In the genomic region with DNA sequence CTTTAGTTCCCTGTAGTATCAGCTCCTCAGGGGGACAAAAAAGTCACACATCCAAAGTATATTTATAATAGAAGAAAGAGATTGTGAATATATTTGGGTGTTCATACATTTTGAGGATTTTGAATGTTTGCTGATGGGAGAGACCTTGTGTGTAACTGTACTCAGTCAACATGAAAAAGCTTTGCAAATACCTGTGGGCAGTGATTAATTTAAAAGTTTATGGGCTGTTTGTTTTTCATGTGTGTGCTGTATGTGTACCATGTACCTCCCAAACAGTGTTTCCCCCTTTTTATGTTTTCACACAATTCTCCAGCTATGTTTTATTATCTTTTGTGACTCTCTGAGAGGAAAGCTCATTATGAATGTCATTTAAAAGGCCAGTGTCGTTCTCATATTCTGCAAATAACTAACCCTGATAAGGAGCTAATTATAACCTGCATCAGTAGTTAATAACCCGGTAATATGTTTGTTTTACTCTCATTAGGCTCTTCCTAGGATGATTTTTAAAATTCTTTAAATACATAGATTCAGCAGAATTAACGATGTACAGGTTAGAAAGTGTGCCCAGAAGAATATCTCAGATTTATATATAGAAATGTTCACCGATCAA, we compare ENCODE assay signal across 30 cellular contexts.
"Had no signal": no experiment of that assay in that cellular context is flagged by ENCODE, and none has a peak within 500 bp of the region (broad histone marks: within the 10 kb centered on the region; RNA-seq: fewer than 3 reads in every experiment).

No MANE protein-coding gene starts in this region.

- H3K9me3 ChIP-seq: ascending aorta, gastrocnemius medialis, lower lobe of right lung, thoracic aorta had no signal

- ATAC-seq: activated CD8-positive, alpha-beta T cell treated with anti-CD3 and anti-CD28 coated beads for 36 hours; gastrocnemius medialis; lower lobe of right lung; natural killer cell treated with Interleukin-12 subunit alpha and Interleukin-12 subunit beta and Interleukin-15 and Interleukin-18, amount 100 ng/mL, for 72 hours; sciatic nerve; stimulated activated effector memory CD8-positive, alpha-beta T cell treated with anti-CD3 and anti-CD28 coated beads, Interleukin-12 subunit alpha, Interleukin-12 subunit beta, amount 100 ng/mL, for 72 hours had no signal

- H3K27me3 Mint-ChIP-seq: activated CD4-positive, alpha-beta T cell treated with anti-CD3 and anti-CD28 coated beads, Interleukin-2, amount 10 ng/mL, durations not matched to agents 7 days and 5 days; activated CD8-positive, alpha-beta T cell treated with anti-CD3 and anti-CD28 coated beads for 36 hours; activated naive CD8-positive, alpha-beta T cell treated with anti-CD3 and anti-CD28 coated beads, Interleukin-2, amount 10 ng/mL, durations not matched to agents 7 days and 5 days; stimulated activated naive CD8-positive, alpha-beta T cell treated with anti-CD3 and anti-CD28 coated beads, Interleukin-15, Interleukin-2, amounts not matched to agents 100 ng/mL and 50 ng/mL, for 24 hours had no signal

- H3K27ac ChIP-seq: ascending aorta, cardiac muscle cell, coronary artery, dorsolateral prefrontal cortex, lower lobe of right lung, skin epidermis, thoracic aorta had no signal

- H3K4me3 ChIP-seq: ascending aorta, cardiac muscle cell, coronary artery, dorsolateral prefrontal cortex, gastrocnemius medialis, lower lobe of right lung, skin epidermis, thoracic aorta had no signal

- H3K4me3 Mint-ChIP-seq: activated CD4-positive, alpha-beta T cell treated with anti-CD3 and anti-CD28 coated beads, Interleukin-2, amount 10 ng/mL, durations not matched to agents 7 days and 5 days; activated CD8-positive, alpha-beta T cell treated with anti-CD3 and anti-CD28 coated beads for 36 hours; activated naive CD8-positive, alpha-beta T cell treated with anti-CD3 and anti-CD28 coated beads, Interleukin-2, amount 10 ng/mL, durations not matched to agents 7 days and 5 days; brain; natural killer cell treated with Interleukin-12 subunit alpha and Interleukin-12 subunit beta and Interleukin-15 and Interleukin-18, amount 100 ng/mL, for 72 hours; stimulated activated effector memory CD8-positive, alpha-beta T cell treated with anti-CD3 and anti-CD28 coated beads, Interleukin-12 subunit alpha, Interleukin-12 subunit beta, amount 100 ng/mL, for 72 hours; stimulated activated naive CD8-positive, alpha-beta T cell treated with anti-CD3 and anti-CD28 coated beads, Interleukin-15, Interleukin-2, amounts not matched to agents 100 ng/mL and 50 ng/mL, for 24 hours; WTC11 had no signal

- DNase-seq: activated CD4-positive, alpha-beta T cell treated with anti-CD3 and anti-CD28 coated beads for 1 hour; activated CD4-positive, alpha-beta T cell treated with anti-CD3 and anti-CD28 coated beads, Interleukin-2, amount 10 ng/mL, durations not matched to agents 7 days and 5 days; activated CD8-positive, alpha-beta T cell treated with anti-CD3 and anti-CD28 coated beads for 36 hours; activated naive CD4-positive, alpha-beta T cell; activated naive CD8-positive, alpha-beta T cell treated with anti-CD3 and anti-CD28 coated beads, Interleukin-2, amount 10 ng/mL, durations not matched to agents 7 days and 5 days; activated T-cell treated with anti-CD3 and anti-CD28 coated beads, Interleukin-2, amount 50 U/mL, for 48 hours; dorsolateral prefrontal cortex; effector memory CD4-positive, alpha-beta T cell; erythroblast; gastrocnemius medialis; glutamatergic neuron; hippocampal formation; kidney; lower lobe of right lung; mesenchymal stem cell; stimulated activated CD4-positive, alpha-beta T cell treated with anti-CD3 and anti-CD28 coated beads, Interleukin-12 subunit alpha, Interleukin-12 subunit beta, amount 100 ng/mL, for 4 hours; stimulated activated CD4-positive, alpha-beta T cell treated with anti-CD3 and anti-CD28 coated beads, Interleukin-4, amount 100 ng/mL, for 24 hours; T-helper 2 cell; trophoblast cell had no signal

- H3K4me1 ChIP-seq: ascending aorta, lower lobe of right lung had no signal

- H3K27me3 ChIP-seq: ascending aorta, cardiac muscle cell, dorsolateral prefrontal cortex, gastrocnemius medialis had no signal

- H3K9me3 Mint-ChIP-seq: activated CD4-positive, alpha-beta T cell treated with anti-CD3 and anti-CD28 coated beads, Interleukin-2, amount 10 ng/mL, durations not matched to agents 7 days and 5 days; activated CD8-positive, alpha-beta T cell treated with anti-CD3 and anti-CD28 coated beads for 36 hours; activated naive CD8-positive, alpha-beta T cell treated with anti-CD3 and anti-CD28 coated beads, Interleukin-2, amount 10 ng/mL, durations not matched to agents 7 days and 5 days; brain; natural killer cell treated with Interleukin-12 subunit alpha and Interleukin-12 subunit beta and Interleukin-15 and Interleukin-18, amount 100 ng/mL, for 72 hours; stimulated activated effector memory CD8-positive, alpha-beta T cell treated with anti-CD3 and anti-CD28 coated beads, Interleukin-12 subunit alpha, Interleukin-12 subunit beta, amount 100 ng/mL, for 72 hours; stimulated activated naive CD8-positive, alpha-beta T cell treated with anti-CD3 and anti-CD28 coated beads, Interleukin-15, Interleukin-2, amounts not matched to agents 100 ng/mL and 50 ng/mL, for 24 hours; WTC11 had no signal

- H3K4me1 Mint-ChIP-seq: activated CD4-positive, alpha-beta T cell treated with anti-CD3 and anti-CD28 coated beads, Interleukin-2, amount 10 ng/mL, durations not matched to agents 7 days and 5 days; activated naive CD8-positive, alpha-beta T cell treated with anti-CD3 and anti-CD28 coated beads, Interleukin-2, amount 10 ng/mL, durations not matched to agents 7 days and 5 days; brain had no signal

- H3K36me3 Mint-ChIP-seq: activated naive CD8-positive, alpha-beta T cell treated with anti-CD3 and anti-CD28 coated beads, Interleukin-2, amount 10 ng/mL, durations not matched to agents 7 days and 5 days; natural killer cell treated with Interleukin-12 subunit alpha and Interleukin-12 subunit beta and Interleukin-15 and Interleukin-18, amount 100 ng/mL, for 72 hours; stimulated activated effector memory CD8-positive, alpha-beta T cell treated with anti-CD3 and anti-CD28 coated beads, Interleukin-12 subunit alpha, Interleukin-12 subunit beta, amount 100 ng/mL, for 72 hours; WTC11 had no signal
